8 cellular contexts compared by ENCODE assay signal in the genomic region with DNA sequence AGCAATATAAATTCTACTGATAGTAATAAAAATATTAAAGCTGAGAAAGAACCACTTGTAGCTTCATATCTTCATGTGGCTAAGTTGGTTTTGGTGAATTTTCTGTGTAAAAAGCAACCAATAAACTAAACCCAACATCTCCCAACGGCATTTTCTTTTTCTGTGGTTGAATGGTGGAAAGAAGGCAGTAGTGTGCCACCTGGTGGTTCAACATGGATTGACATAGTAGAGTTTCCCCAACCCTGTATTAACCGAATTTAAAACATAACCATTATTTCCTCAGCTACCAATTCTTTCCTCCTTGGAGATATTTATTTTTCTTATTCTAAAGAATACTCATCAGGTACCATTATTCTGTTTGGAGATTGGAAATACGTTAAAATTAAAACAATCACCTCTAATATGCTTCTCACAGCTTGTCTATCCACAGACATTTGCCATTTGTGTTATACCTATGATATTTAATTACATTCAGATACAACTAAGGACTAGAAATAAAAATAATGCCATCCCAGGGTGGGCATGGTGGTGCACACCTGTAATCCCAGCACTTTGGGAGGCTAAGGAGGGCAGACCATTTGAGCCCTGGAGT.
A peak's percentile ranks its signal among the peaks of the same experiment; 100 is the strongest.
DNase-seq lines count a peak whose midpoint lies in the region; TF ChIP-seq lines count a peak whose summit lies in the region.

No MANE protein-coding gene starts in this region.

- H3K79me1 ChIP-seq in neuronal stem cell (ENCODE audit: low read depth, low read length), result no peaks in the 10 kb centered on the region

- H3K27ac ChIP-seq in VCaP, result no peak overlapping the region
- no peak overlapping the region for H3K27ac ChIP-seq in esophagus squamous epithelium
- no peak overlapping the region for H3K27ac ChIP-seq in neuronal stem cell (replicated peaks; ENCODE audit: low read length)

- no peak overlapping the region for H2BK5ac ChIP-seq in neuronal stem cell (ENCODE audit: low read length)

- intact Hi-C loops in esophagus squamous epithelium (cut with DNase I), result no loop called here

- H3K9ac ChIP-seq in neuronal stem cell (ENCODE audit: low read depth, low read length, poor library complexity), result no peak overlapping the region

- no peak overlapping the region for H4K8ac ChIP-seq in neuronal stem cell (ENCODE audit: low read depth, low read length)

- no peak overlapping the region for H3K23ac ChIP-seq in neuronal stem cell (ENCODE audit: low read depth, low read length, poor library complexity)

- TF ChIP-seq POLR2A in NB4 (IDR thresholded peaks at IDR 0.05; ENCODE audit: extremely low read depth, insufficient read length) (no peak), esophagus squamous epithelium (IDR thresholded peaks at IDR 0.05) (no peak)

- H3K14ac ChIP-seq in neuronal stem cell (ENCODE audit: low read length), result no peak overlapping the region

- H3K4me3 ChIP-seq in NB4 (ENCODE audit: low read depth, low read length), result no peak overlapping the region
- H3K4me3 ChIP-seq in esophagus squamous epithelium, result no peak overlapping the region
- no peak overlapping the region for H3K4me3 ChIP-seq in neuronal stem cell (ENCODE audit: low read length in 2 of 2)

- H3K27me3 ChIP-seq in esophagus squamous epithelium, result peaks cover 0 to 14% (median 0%) of the 10 kb centered on the region in 4 donors
- no peaks in the 10 kb centered on the region for H3K27me3 ChIP-seq in neuronal stem cell (ENCODE audit: control insufficient read depth in 3 of 3, insufficient read depth in 3 of 3, low read depth in 1 of 3, low read length in 3 of 3)

- H3K36me3 ChIP-seq in esophagus squamous epithelium (no peaks in the 10 kb centered on the region), neuronal stem cell (replicated peaks in 1 of 2; ENCODE audit: control insufficient read depth in 2 of 2, insufficient read depth in 2 of 2, low read length in 2 of 2) (no peaks in the 10 kb centered on the region)

- no peak overlapping the region for H4K91ac ChIP-seq in neuronal stem cell (ENCODE audit: low read depth, low read length, poor library complexity)

- POLR2A ChIA-PET in HEK293T (lab: Yijun Ruan, JAX), result interaction anchor here (1.0 to 1.8 kb wide), 2 partner anchors 88 to 496 kb away, joined by 3 to 6 read pairs; no protein-coding TSS in a partner anchor

- 1 to 4% methylated on average over 3 of the region's 3 CpGs for WGBS in esophagus squamous epithelium, 2 donors
- WGBS in neuronal stem cell (ENCODE audit: extremely low coverage in 2 of 2, insufficient read length in 2 of 2, insufficient replicate concordance in 1 of 2), 2 donors, result no CpG with 5 or more reads among the region's 3 CpGs

- no peak overlapping the region for H3K4ac ChIP-seq in neuronal stem cell (ENCODE audit: low read length)

- no peak overlapping the region for H3K4me2 ChIP-seq in neuronal stem cell (ENCODE audit: insufficient read depth, low read length, poor library complexity, severe bottlenecking)

- DNase-seq in A172 (ENCODE audit: low spot score), result peak; percentile 52
- DNase-seq in EL, result peak; percentile 53
- DNase-seq in HEK293T (ENCODE audit: extremely low spot score), result peak; percentile 48
- peak; percentile 57 for DNase-seq in NB4 (ENCODE audit: low read depth)
- no peak for DNase-seq in esophagus squamous epithelium (lab: John Stamatoyannopoulos, UW)
- DNase-seq in neuronal stem cell (ENCODE audit: low spot score), result peak; percentile 54
- no peak for DNase-seq in GOT3 (lab: John Stamatoyannopoulos, UW)

- peak overlapping the region; percentile 35 for H2AFZ ChIP-seq in neuronal stem cell (ENCODE audit: low read length)

- no peak overlapping the region for H2BK15ac ChIP-seq in neuronal stem cell (ENCODE audit: low read length)

- H2AK5ac ChIP-seq in neuronal stem cell (ENCODE audit: low read depth, low read length), result no peak overlapping the region

- no peaks in the 10 kb centered on the region for H3K9me3 ChIP-seq in esophagus squamous epithelium
- peaks cover 0 to 2% of the 10 kb centered on the region in 2 donors for H3K9me3 ChIP-seq in neuronal stem cell (replicated peaks in 1 of 2; ENCODE audit: control insufficient read depth in 2 of 2, insufficient read depth in 1 of 2, low read depth in 1 of 2, low read length in 2 of 2)

- no peak overlapping the region for H2BK12ac ChIP-seq in neuronal stem cell (ENCODE audit: low read length)

- TF ChIP-seq CTCF in NB4 (IDR thresholded peaks at IDR 0.05; ENCODE audit: low read depth, low read length), result peak; percentile 78
- peak; percentile 47; the same call in 1 of the 2 replicates for TF ChIP-seq CTCF in VCaP (conservative IDR thresholded peaks at IDR 0.05)
- TF ChIP-seq CTCF in esophagus squamous epithelium (IDR thresholded peaks at IDR 0.05), result peak; percentile 40 to 81 (median 72)

- no peak overlapping the region for H2BK120ac ChIP-seq in neuronal stem cell (ENCODE audit: low read depth, low read length)

- no peak overlapping the region for H3K18ac ChIP-seq in neuronal stem cell (ENCODE audit: low read length)

- H3K4me1 ChIP-seq in esophagus squamous epithelium (no peaks in the 10 kb centered on the region), neuronal stem cell (ENCODE audit: control insufficient read depth in 2 of 2, insufficient read depth in 1 of 2, low read depth in 1 of 2, low read length in 2 of 2) (peaks cover 3 to 10% of the 10 kb centered on the region in 2 donors)

- CTCF ChIA-PET in HEK293T (lab: Yijun Ruan, JAX), result interaction anchor here (0.5 to 5.4 kb wide), 22 partner anchors 8 to 294 kb away, joined by 3 to 141 read pairs (median 3); a partner anchor contains a TSS

TF ChIP-seq in HEK293T, 16 proteins besides CTCF, POLR2A, EP300 and RAD21:
- TF ChIP-seq LEF1 (IDR thresholded peaks at IDR 0.05; ENCODE audit: borderline replicate concordance) (no peak), ZNF384 (IDR thresholded peaks at IDR 0.05) (no peak), FOXA1 (IDR thresholded peaks at IDR 0.05) (no peak), CTBP1 (IDR thresholded peaks at IDR 0.05; ENCODE audit: borderline replicate concordance) (no peak), FOXM1 (IDR thresholded peaks at IDR 0.05; ENCODE audit: borderline replicate concordance) (no peak), FOXK2 (IDR thresholded peaks at IDR 0.05) (no peak), SP1 (IDR thresholded peaks at IDR 0.05) (no peak), TARDBP (IDR thresholded peaks at IDR 0.05) (no peak), ARNT (IDR thresholded peaks at IDR 0.05) (no peak), L3MBTL2 (conservative IDR thresholded peaks at IDR 0.05) (no peak), NFRKB (IDR thresholded peaks at IDR 0.05) (no peak), HDGF (IDR thresholded peaks at IDR 0.05; ENCODE audit: borderline replicate concordance) (no peak), BHLHE40 (IDR thresholded peaks at IDR 0.05; ENCODE audit: borderline replicate concordance) (no peak), SUZ12 (IDR thresholded peaks at IDR 0.05) (no peak), ELF4 (IDR thresholded peaks at IDR 0.05) (no peak)
- TF ChIP-seq, protein P1, sequence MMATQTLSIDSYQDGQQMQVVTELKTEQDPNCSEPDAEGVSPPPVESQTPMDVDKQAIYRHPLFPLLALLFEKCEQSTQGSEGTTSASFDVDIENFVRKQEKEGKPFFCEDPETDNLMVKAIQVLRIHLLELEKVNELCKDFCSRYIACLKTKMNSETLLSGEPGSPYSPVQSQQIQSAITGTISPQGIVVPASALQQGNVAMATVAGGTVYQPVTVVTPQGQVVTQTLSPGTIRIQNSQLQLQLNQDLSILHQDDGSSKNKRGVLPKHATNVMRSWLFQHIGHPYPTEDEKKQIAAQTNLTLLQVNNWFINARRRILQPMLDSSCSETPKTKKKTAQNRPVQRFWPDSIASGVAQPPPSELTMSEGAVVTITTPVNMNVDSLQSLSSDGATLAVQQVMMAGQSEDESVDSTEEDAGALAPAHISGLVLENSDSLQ (IDR thresholded peaks at IDR 0.05), result no peak
TF ChIP-seq in HEK293T: peak in this region for 0.

Comparison
In these comparisons a context has a peak if more than half of its experiments do, and no peak if none do; other contexts are left out.
1. DNase-seq: peak in A172 (single experiment), EL (single experiment), HEK293T (single experiment), NB4 (single experiment) and neuronal stem cell (single experiment); none in esophagus squamous epithelium (single experiment) and GOT3 (single experiment).
2. Peak in every context shown above with its lines, with median percentiles within 50 percentile points of each other: CTCF ChIP-seq.